16 cellular contexts compared by ENCODE assay signal in genomic region chr11:35761887-35762286, GRCh38.
DNase-seq lines count a peak whose midpoint lies in the region; ATAC-seq and TF ChIP-seq lines count a peak whose summit lies in the region.
"Had no signal": no experiment of that assay in that cellular context is flagged by ENCODE, and none has a peak within 500 bp of the region (broad histone marks: within the 10 kb centered on the region; RNA-seq: fewer than 3 reads in every experiment).

No MANE protein-coding gene starts in this region.

- peak overlapping the region; percentile 22 for H2BK12ac ChIP-seq in trophoblast cell (ENCODE audit: low read length)

- H3K36me3 ChIP-seq in BLaER1 (peaks cover 51% of the 10 kb centered on the region), right lobe of liver (no peaks in the 10 kb centered on the region), trophoblast cell (ENCODE audit: control insufficient read depth in 1 of 2, insufficient read depth in 2 of 2, low read length in 2 of 2) (no peaks in the 10 kb centered on the region)
- H3K36me3 ChIP-seq in effector memory CD4-positive, alpha-beta T cell (ENCODE audit: control insufficient read depth, insufficient read depth, low read length): no peaks in the 10 kb centered on the region

- H3K9me3 ChIP-seq in BLaER1: no peaks in the 10 kb centered on the region
- no peaks in the 10 kb centered on the region for H3K9me3 ChIP-seq in right lobe of liver
- no peaks in the 10 kb centered on the region for H3K9me3 ChIP-seq in trophoblast cell (ENCODE audit: insufficient read depth, low read depth, low read length)
- no peaks in the 10 kb centered on the region for H3K9me3 ChIP-seq in effector memory CD4-positive, alpha-beta T cell (ENCODE audit: control insufficient read depth, low read length)

- no peak for TF ChIP-seq POLR2A in right lobe of liver (IDR thresholded peaks at IDR 0.05)

- no peaks in the 10 kb centered on the region for H3K79me2 ChIP-seq in trophoblast cell (ENCODE audit: control insufficient read depth, insufficient read depth, low read length, poor library complexity)

- H3K27me3 ChIP-seq in BLaER1: no peaks in the 10 kb centered on the region
- H3K27me3 ChIP-seq in right lobe of liver: no peaks in the 10 kb centered on the region
- no peaks in the 10 kb centered on the region for H3K27me3 ChIP-seq in trophoblast cell (ENCODE audit: insufficient read depth, low read length)
- H3K27me3 ChIP-seq in effector memory CD4-positive, alpha-beta T cell (replicated peaks; ENCODE audit: control insufficient read depth, insufficient read depth, low read length, poor library complexity, severe bottlenecking): no peaks in the 10 kb centered on the region
- H3K27me3 ChIP-seq: BLaER1 treated with 17β-estradiol and CSF1 and Interleukin-3, amounts not matched to agents 10 nM and 100 nM had no signal

- H3K4me3 ChIP-seq in BLaER1: no peak overlapping the region
- no peak overlapping the region for H3K4me3 ChIP-seq in right lobe of liver
- no peak overlapping the region for H3K4me3 ChIP-seq in trophoblast cell (ENCODE audit: low read depth, low read length)
- no peak overlapping the region for H3K4me3 ChIP-seq in effector memory CD4-positive, alpha-beta T cell (ENCODE audit: insufficient read depth, low read depth, low read length, poor library complexity, severe bottlenecking)
- H3K4me3 ChIP-seq: BLaER1 treated with 17β-estradiol and CSF1 and Interleukin-3, amounts not matched to agents 10 nM and 100 nM; GM12878; K562 had no signal

- no peak overlapping the region for H3K18ac ChIP-seq in trophoblast cell (ENCODE audit: low read length)

- no peak overlapping the region for H3K9ac ChIP-seq in BLaER1
- no peak overlapping the region for H3K9ac ChIP-seq in trophoblast cell (ENCODE audit: low read length)

- peak; percentile 16 for DNase-seq in NCI-H69 (lab: John Stamatoyannopoulos, UW)
- DNase-seq in right lobe of liver: peak in 1 of 3 donors; percentile 59
- DNase-seq in trophoblast cell: no peak
- DNase-seq in effector memory CD4-positive, alpha-beta T cell: no peak
- DNase-seq: 8988T; AML-193; CD4-positive, alpha-beta memory T cell; DMS79; GOT3; H9 had no signal

- no peak overlapping the region for H4K8ac ChIP-seq in trophoblast cell (ENCODE audit: low read depth, low read length)

- H3K14ac ChIP-seq in trophoblast cell (ENCODE audit: low read length): peak overlapping the region; percentile 44

- no peak for TF ChIP-seq CTCF in right lobe of liver (IDR thresholded peaks at IDR 0.05)

- no peak overlapping the region for H2BK120ac ChIP-seq in trophoblast cell (ENCODE audit: insufficient read depth, low read length, poor library complexity)

- intact Hi-C loops in right lobe of liver (cut with DNase I): no loop called here

- peak overlapping the region; percentile 7; the same call in 1 of the 2 replicates for H3K4me2 ChIP-seq in BLaER1
- H3K4me2 ChIP-seq in trophoblast cell (ENCODE audit: low read length): no peak overlapping the region

- no peak overlapping the region for H2BK5ac ChIP-seq in trophoblast cell (ENCODE audit: low read depth, low read length, poor library complexity)

- peaks cover 2% of the 10 kb centered on the region for H3K79me1 ChIP-seq in trophoblast cell (ENCODE audit: low read length)

- ATAC-seq in right lobe of liver (peak; percentile 63 to 85 (median 76)), GM19035 (IDR thresholded peaks at IDR 0.05; ENCODE audit: unreplicated experiment) (no peak), HG02571 (IDR thresholded peaks at IDR 0.05; ENCODE audit: unreplicated experiment) (no peak)
- ATAC-seq: GM12878, K562 had no signal

- no peak overlapping the region for H3K4ac ChIP-seq in trophoblast cell (ENCODE audit: low read depth, low read length)

- peaks cover 8% of the 10 kb centered on the region for H3K4me1 ChIP-seq in BLaER1
- H3K4me1 ChIP-seq in right lobe of liver: peaks cover 0 to 39% (median 19%) of the 10 kb centered on the region in 4 donors
- H3K4me1 ChIP-seq in trophoblast cell (ENCODE audit: control insufficient read depth in 1 of 2, insufficient read depth in 2 of 2, low read length in 2 of 2): peaks cover 2 to 4% of the 10 kb centered on the region in 2 experiments
- no peaks in the 10 kb centered on the region for H3K4me1 ChIP-seq in effector memory CD4-positive, alpha-beta T cell (ENCODE audit: control insufficient read depth, insufficient read depth, low read length, poor library complexity, severe bottlenecking)

- peaks cover 34% of the 10 kb centered on the region; the same call in 1 of the 2 replicates for H4K20me1 ChIP-seq in BLaER1

- H3K23ac ChIP-seq in trophoblast cell (ENCODE audit: low read length): no peak overlapping the region

- no peak overlapping the region for H4K91ac ChIP-seq in trophoblast cell (ENCODE audit: low read depth, low read length)

- H2AK5ac ChIP-seq in trophoblast cell (ENCODE audit: low read length): no peak overlapping the region

- no peak overlapping the region for H2AFZ ChIP-seq in trophoblast cell (ENCODE audit: insufficient read depth, low read length, poor library complexity)

- H4K12ac ChIP-seq in trophoblast cell (ENCODE audit: low read depth, low read length): no peak overlapping the region

- H3K27ac ChIP-seq in BLaER1: no peak overlapping the region
- H3K27ac ChIP-seq in right lobe of liver: peak overlapping the region in 1 of 3 donors; percentile 30
- no peak overlapping the region for H3K27ac ChIP-seq in trophoblast cell (ENCODE audit: low read depth, low read length)
- H3K27ac ChIP-seq in effector memory CD4-positive, alpha-beta T cell (ENCODE audit: insufficient read depth, low read length, poor library complexity, severe bottlenecking): no peak overlapping the region
- H3K27ac ChIP-seq: BLaER1 treated with 17β-estradiol and CSF1 and Interleukin-3, amounts not matched to agents 10 nM and 100 nM had no signal

- WGBS in right lobe of liver (ENCODE audit: insufficient coverage, low coverage, low lambda C conversion rate, missing lambda C conversion rate): 15% methylated on average over 1 of the region's 1 CpG
- no CpG with 5 or more reads among the region's 1 CpG for WGBS in trophoblast cell (ENCODE audit: extremely low coverage, insufficient coverage, insufficient read length)

Comparison
In these comparisons a context has a peak if more than half of its experiments do, and no peak if none do; other contexts are left out.
1. ATAC-seq: peak in right lobe of liver (4 of 4); none in GM19035 (single experiment) and HG02571 (single experiment).